15 cellular contexts compared by ENCODE assay signal in genomic region chr20:34528921-34529297, GRCh38. TPM values are rescaled to one million over a fixed set of nuclear protein-coding genes. Genes with fewer than 3 reads are reported as not detected.
DNase-seq lines count a peak whose midpoint lies in the region; ATAC-seq and TF ChIP-seq lines count a peak whose summit lies in the region.
"Had no signal": no experiment of that assay in that cellular context is flagged by ENCODE, and none has a peak within 500 bp of the region (broad histone marks: within the 10 kb centered on the region; RNA-seq: fewer than 3 reads in every experiment).

No MANE protein-coding gene starts in this region.

- no peaks in the 10 kb centered on the region for H3K27me3 ChIP-seq in adrenal gland
- no peaks in the 10 kb centered on the region for H3K27me3 ChIP-seq in CD8-positive, alpha-beta memory T cell (ENCODE audit: insufficient read depth, low read length, poor library complexity, severe bottlenecking)

- peak; percentile 63 for ATAC-seq in Right ventricle myocardium inferior
- ATAC-seq in GM21576 (IDR thresholded peaks at IDR 0.05; ENCODE audit: unreplicated experiment): no peak
- no peak for ATAC-seq in HG03095 (IDR thresholded peaks at IDR 0.05; ENCODE audit: unreplicated experiment)

- no peaks in the 10 kb centered on the region for H3K36me3 Mint-ChIP-seq in neural crest cell (ENCODE audit: low read depth)
- peaks cover 3 to 84% (median 15%) of the 10 kb centered on the region in 3 donors for H3K36me3 Mint-ChIP-seq in CD8-positive, alpha-beta memory T cell

- no peak overlapping the region for H3K4me3 ChIP-seq in adrenal gland
- H3K4me3 ChIP-seq in CD8-positive, alpha-beta memory T cell (ENCODE audit: low read length): no peak overlapping the region
- H3K4me3 ChIP-seq: SK-N-MC had no signal

- H3K4me1 Mint-ChIP-seq in neural crest cell: peaks cover 20% of the 10 kb centered on the region
- H3K4me1 Mint-ChIP-seq in CD8-positive, alpha-beta memory T cell: peaks cover 22 to 40% (median 30%) of the 10 kb centered on the region in 3 donors

- H3K9me3 Mint-ChIP-seq in neural crest cell: no peaks in the 10 kb centered on the region
- H3K9me3 Mint-ChIP-seq in CD8-positive, alpha-beta memory T cell: no peaks in the 10 kb centered on the region
- H3K9me3 Mint-ChIP-seq: brain, nephron had no signal

- CTCF ChIA-PET in CD8-positive, alpha-beta memory T cell (lab: Charles Lee): interaction anchor here (2.5 kb wide), 1 partner anchor 10 kb away, joined by 9 read pairs; no protein-coding TSS in a partner anchor

- peaks cover 0 to 51% of the 10 kb centered on the region in 2 donors for H3K36me3 ChIP-seq in adrenal gland (replicated peaks in 1 of 2)
- peaks cover 44% of the 10 kb centered on the region for H3K36me3 ChIP-seq in CD8-positive, alpha-beta memory T cell (ENCODE audit: insufficient read depth, low read length)

- H3K4me3 Mint-ChIP-seq in neural crest cell: no peak overlapping the region
- no peak overlapping the region for H3K4me3 Mint-ChIP-seq in CD8-positive, alpha-beta memory T cell
- H3K4me3 Mint-ChIP-seq: brain, nephron had no signal

- peak overlapping the region in 2 of 5 donors; percentile 6 to 63 for H3K27ac ChIP-seq in adrenal gland
- no peak overlapping the region for H3K27ac ChIP-seq in CD8-positive, alpha-beta memory T cell (ENCODE audit: low read depth, low read length)
- H3K27ac ChIP-seq: SK-N-MC had no signal

- H3K9me3 ChIP-seq in adrenal gland (replicated peaks in 1 of 3): no peaks in the 10 kb centered on the region
- H3K9me3 ChIP-seq in CD8-positive, alpha-beta memory T cell (ENCODE audit: low read length): no peaks in the 10 kb centered on the region

- peak in 3 of 6 experiments; percentile 26 to 30 (median 28) for TF ChIP-seq CTCF in adrenal gland (IDR thresholded peaks at IDR 0.05)
- TF ChIP-seq CTCF in neural crest cell (conservative IDR thresholded peaks at IDR 0.05): peak; percentile 28

- peak; percentile 76 for DNase-seq in Ammon's horn (ENCODE audit: low spot score)
- DNase-seq in adrenal gland: peak in 6 of 7 donors; percentile 43 to 73 (median 67)
- DNase-seq in Right ventricle myocardium inferior (ENCODE audit: missing footprints): peak; percentile 83
- DNase-seq in neural crest cell (ENCODE audit: low read depth, low spot score): no peak
- no peak for DNase-seq in effector CD8-positive, alpha-beta T cell (lab: John Stamatoyannopoulos, UW)
- DNase-seq in CD8-positive, alpha-beta memory T cell: no peak
- DNase-seq: activated T-cell treated with anti-CD3 and anti-CD28 coated beads for 4 hours, H7, NCI-H1436, NCI-H526 treated with DMSO at 0.1 percent for 48 hours had no signal

- H3K4me1 ChIP-seq in adrenal gland (replicated peaks in 1 of 2): peaks cover 18 to 30% of the 10 kb centered on the region in 2 donors
- H3K4me1 ChIP-seq in CD8-positive, alpha-beta memory T cell (ENCODE audit: insufficient read depth, low read length): no peaks in the 10 kb centered on the region

- no peak overlapping the region for H3K27ac Mint-ChIP-seq in neural crest cell (ENCODE audit: unreplicated experiment)
- H3K27ac Mint-ChIP-seq in CD8-positive, alpha-beta memory T cell: peak overlapping the region in 2 of 8 donors; percentile 24 to 27
- H3K27ac Mint-ChIP-seq: nephron had no signal

- intact Hi-C loops in adrenal gland (cut with DNase I): loop anchor here in 1 of 2 donors (10.0 kb wide), 1 partner anchor 214 kb away; no protein-coding TSS in a partner anchor
- intact Hi-C loops in Right ventricle myocardium inferior (cut with DNase I): no loop called here

- TF ChIP-seq POLR2A in adrenal gland (IDR thresholded peaks at IDR 0.05): no peak

- POLR2A ChIA-PET in CD8-positive, alpha-beta memory T cell (lab: Charles Lee): interaction anchor here (0.7 kb wide), 1 partner anchor 182 kb away, joined by 5 read pairs; no protein-coding TSS in a partner anchor

- 38 to 59% (median 43%) methylated on average over 4 to 5 of the region's 5 CpGs for WGBS in adrenal gland, 4 donors

- H3K27me3 Mint-ChIP-seq in neural crest cell (ENCODE audit: low read depth): no peaks in the 10 kb centered on the region
- H3K27me3 Mint-ChIP-seq in CD8-positive, alpha-beta memory T cell: no peaks in the 10 kb centered on the region
- H3K27me3 Mint-ChIP-seq: brain had no signal

RNA-seq across cellular contexts. Expression of gene DYNLRB1, which starts 12.7 kb away (rescaled TPM):
- 100 to 1,000 TPM; 145 to 404 (median 203) TPM for total RNA-seq in adrenal gland
- polyA plus RNA-seq in adrenal gland: 100 to 1,000 TPM; 433 to 586 (median 473) TPM
- total RNA-seq in Right ventricle myocardium inferior: 172 TPM
- total RNA-seq in neural crest cell: 151 and 165 TPM in 2 replicates
- total RNA-seq in CD8-positive, alpha-beta memory T cell: 10 to 100 TPM; 81.1 to 81.2 TPM
- polyA plus RNA-seq in CD8-positive, alpha-beta memory T cell: 315 TPM

RNA-seq across cellular contexts. Expression of gene MAP1LC3A, which starts 29.6 kb away (rescaled TPM):
- total RNA-seq in adrenal gland: 10 to 100 TPM; 12.6 to 83.3 (median 40.9) TPM
- polyA plus RNA-seq in adrenal gland: 100 to 1,000 TPM in 2 of 3 donors, 1 to 10 TPM in 1; 5.6 to 139 (median 118) TPM
- 112 TPM for total RNA-seq in Right ventricle myocardium inferior
- 17.5 and 17.8 TPM in 2 replicates for total RNA-seq in neural crest cell
- total RNA-seq in CD8-positive, alpha-beta memory T cell: 1 to 10 TPM; 1.5 to 1.7 TPM
- 8.5 TPM for polyA plus RNA-seq in CD8-positive, alpha-beta memory T cell

Comparison
In these comparisons a context has a peak if more than half of its experiments do, and no peak if none do; other contexts are left out.
1. DNase-seq: peak in Ammon's horn (single experiment), adrenal gland (6 of 7) and Right ventricle myocardium inferior (single experiment); none in neural crest cell (single experiment), effector CD8-positive, alpha-beta T cell (single experiment) and CD8-positive, alpha-beta memory T cell (0 of 5).